Comparison of ENCODE assay signal across 12 cellular contexts in the genomic region with DNA sequence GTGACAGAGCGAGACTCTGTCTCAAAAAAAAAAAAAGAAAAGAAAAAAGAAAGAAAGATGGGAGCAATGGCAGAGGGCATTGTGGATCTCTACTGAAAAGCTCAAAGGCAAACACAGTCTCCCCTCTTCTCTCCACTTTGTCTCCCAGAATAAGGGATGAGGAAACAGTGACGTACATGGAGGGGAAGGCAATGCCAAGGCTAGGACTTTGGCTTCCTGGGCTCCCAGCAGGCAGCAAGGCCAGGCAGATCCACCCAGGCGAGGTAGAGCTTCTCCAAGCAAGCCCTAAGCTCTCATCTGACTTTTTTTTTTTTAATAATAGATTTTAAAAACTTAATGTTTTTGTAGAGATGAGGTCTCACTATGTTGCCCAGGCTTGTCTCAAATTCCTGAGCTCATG. TPM values are rescaled to one million over a fixed set of nuclear protein-coding genes. Genes with fewer than 3 reads are reported as not detected.
DNase-seq lines count a peak whose midpoint lies in the region; ATAC-seq and TF ChIP-seq lines count a peak whose summit lies in the region.
"Had no signal": no experiment of that assay in that cellular context is flagged by ENCODE, and none has a peak within 500 bp of the region (broad histone marks: within the 10 kb centered on the region; RNA-seq: fewer than 3 reads in every experiment).

No MANE protein-coding gene starts in this region.

- H3K9me3 Mint-ChIP-seq in activated CD4-positive, alpha-beta memory T cell treated with anti-CD3 and anti-CD28 coated beads for 36 hours = no peaks in the 10 kb centered on the region
- no peaks in the 10 kb centered on the region for H3K9me3 Mint-ChIP-seq in stimulated activated memory B cell treated with anti-CD40 and anti-IgM and Interleukin-4, amounts not matched to agents 10 μg/mL and 1 μg/mL and 100 μg/mL, for 72 hours

- TF ChIP-seq CTCF in IMR-90 (conservative IDR thresholded peaks at IDR 0.05; ENCODE audit: low read depth, low read length) (no peak), esophagus muscularis mucosa (IDR thresholded peaks at IDR 0.05) (no peak), brain microvascular endothelial cell (IDR thresholded peaks at IDR 0.05; ENCODE audit: low read depth, low read length, missing control alignments) (no peak)

- H3K23ac ChIP-seq in IMR-90 (ENCODE audit: low read depth, low read length) = 0 out of 2 replicates have a peak overlapping the region, but pooled peaks have one; percentile 54

- no CpG with 5 or more reads among the region's 3 CpGs for WGBS in IMR-90 (ENCODE audit: extremely low coverage in 2 of 2, insufficient read length in 1 of 2), 2 experiments
- 46% methylated on average over 3 of the region's 3 CpGs for WGBS in esophagus muscularis mucosa

- no peak for TF ChIP-seq EP300 in esophagus muscularis mucosa (IDR thresholded peaks at IDR 0.05)

- no peak overlapping the region for H2BK20ac ChIP-seq in IMR-90 (ENCODE audit: low read depth, low read length)

- peaks cover 55% of the 10 kb centered on the region for H3K9me1 ChIP-seq in IMR-90 (ENCODE audit: insufficient read depth, low read length)

- H3K36me3 Mint-ChIP-seq in activated CD4-positive, alpha-beta memory T cell treated with anti-CD3 and anti-CD28 coated beads for 36 hours = peaks cover 55% of the 10 kb centered on the region
- H3K36me3 Mint-ChIP-seq in stimulated activated memory B cell treated with anti-CD40 and anti-IgM and Interleukin-4, amounts not matched to agents 10 μg/mL and 1 μg/mL and 100 μg/mL, for 72 hours = peaks cover 67% of the 10 kb centered on the region

- intact Hi-C loops in IMR-90 (cut with micrococcal nuclease) = no loop called here
- intact Hi-C loops in activated CD4-positive, alpha-beta memory T cell treated with anti-CD3 and anti-CD28 coated beads for 36 hours (cut with micrococcal nuclease) = no loop called here
- intact Hi-C loops in esophagus muscularis mucosa (cut with DNase I) = no loop called here

- peaks cover 33% of the 10 kb centered on the region for H3K36me3 ChIP-seq in IMR-90 (ENCODE audit: control insufficient read depth, insufficient read depth, low read length)
- H3K36me3 ChIP-seq in esophagus muscularis mucosa = peaks cover 0 to 25% (median 10%) of the 10 kb centered on the region in 4 donors
- H3K36me3 ChIP-seq in brain microvascular endothelial cell (replicated peaks) = peaks cover 15% of the 10 kb centered on the region

- H3K27me3 ChIP-seq in IMR-90 (ENCODE audit: control insufficient read depth, insufficient read depth, low read length) = no peaks in the 10 kb centered on the region
- no peaks in the 10 kb centered on the region for H3K27me3 ChIP-seq in esophagus muscularis mucosa
- no peaks in the 10 kb centered on the region for H3K27me3 ChIP-seq in brain microvascular endothelial cell (replicated peaks)
- H3K27me3 ChIP-seq: SJCRH30 had no signal

- no peak overlapping the region for H2BK120ac ChIP-seq in IMR-90 (ENCODE audit: low read depth, low read length)

- no peak overlapping the region for H3K4ac ChIP-seq in IMR-90 (ENCODE audit: low read depth, low read length)

- H4K20me1 ChIP-seq in IMR-90 (ENCODE audit: insufficient read depth, low read length) = peaks cover 88% of the 10 kb centered on the region

- H3K27me3 Mint-ChIP-seq in activated CD4-positive, alpha-beta memory T cell treated with anti-CD3 and anti-CD28 coated beads for 36 hours = no peaks in the 10 kb centered on the region
- H3K27me3 Mint-ChIP-seq in stimulated activated memory B cell treated with anti-CD40 and anti-IgM and Interleukin-4, amounts not matched to agents 10 μg/mL and 1 μg/mL and 100 μg/mL, for 72 hours = no peaks in the 10 kb centered on the region

- no peak overlapping the region for H3K56ac ChIP-seq in IMR-90 (ENCODE audit: extremely low read depth, insufficient read depth, low read length)

- no peak overlapping the region for H2AFZ ChIP-seq in IMR-90 (replicated peaks; ENCODE audit: low read length, poor library complexity)

- no TSS peak for BruUV-seq in IMR-90 (replicated peaks; lab: Mats Ljungman, UMichigan)

- TF ChIP-seq RAD21 in IMR-90 (IDR thresholded peaks at IDR 0.05; ENCODE audit: low read length) = no peak

- H3K9me3 ChIP-seq in IMR-90 (ENCODE audit: control insufficient read depth, insufficient read depth, low read length) (no peaks in the 10 kb centered on the region), esophagus muscularis mucosa (no peaks in the 10 kb centered on the region)
- H3K9me3 ChIP-seq: SJCRH30 had no signal

- no peak overlapping the region for H4K8ac ChIP-seq in IMR-90 (ENCODE audit: low read depth in 2 of 2, low read length in 2 of 2)

- no peak overlapping the region for H3K9ac ChIP-seq in IMR-90 (ENCODE audit: low read depth, low read length)

- dilution Hi-C loops in IMR-90 (cut with HindIII; ENCODE audit: low sequenced_read_pairs, unreplicated experiment) = no loop called here

- no peak overlapping the region for H2BK5ac ChIP-seq in IMR-90 (ENCODE audit: low read depth, low read length, poor library complexity, severe bottlenecking)

- H2BK15ac ChIP-seq in IMR-90 (ENCODE audit: low read depth, low read length) = no peak overlapping the region

- H2AK5ac ChIP-seq in IMR-90 (ENCODE audit: low read depth, low read length) = peak overlapping the region; percentile 54; the same call in 1 of the 2 replicates

- no peak overlapping the region for H3K4me2 ChIP-seq in IMR-90 (ENCODE audit: low read depth, low read length)

- peaks cover 49% of the 10 kb centered on the region for H3K4me1 ChIP-seq in IMR-90 (ENCODE audit: control insufficient read depth, insufficient read depth, low read length)
- H3K4me1 ChIP-seq in esophagus muscularis mucosa = peaks cover 79 to 91% (median 89%) of the 10 kb centered on the region in 4 donors

- H3K27ac Mint-ChIP-seq in activated CD4-positive, alpha-beta memory T cell treated with anti-CD3 and anti-CD28 coated beads for 36 hours = peak overlapping the region; percentile 87
- peak overlapping the region; percentile 93 for H3K27ac Mint-ChIP-seq in stimulated activated memory B cell treated with anti-CD40 and anti-IgM and Interleukin-4, amounts not matched to agents 10 μg/mL and 1 μg/mL and 100 μg/mL, for 72 hours

- in situ Hi-C loops in IMR-90 (cut with MboI; ENCODE audit: low sequenced_read_pairs) = no loop called here
- in situ Hi-C loops in brain microvascular endothelial cell (cut with HindIII; ENCODE audit: low pct_ligation_motif_present, low sequenced_read_pairs) = no loop called here

- DNase-seq in IMR-90 (no peak), esophagus muscularis mucosa (ENCODE audit: extremely low spot score) (no peak), islet precursor cell (no peak), brain microvascular endothelial cell (no peak)
- no peak for DNase-seq in activated CD4-positive, alpha-beta memory T cell treated with anti-CD3 and anti-CD28 coated beads for 36 hours
- DNase-seq: DMS79 treated with DMSO at 0.1 percent for 48 hours, SJCRH30 had no signal

- H3K18ac ChIP-seq in IMR-90 (ENCODE audit: low read depth, low read length) = no peak overlapping the region

- CTCF ChIA-PET in IMR-90 (lab: Yijun Ruan, JAX) = interaction anchor here (0.7 to 1.6 kb wide), 2 partner anchors 11 to 17 kb away, joined by 4 read pairs; no protein-coding TSS in a partner anchor
- CTCF ChIA-PET in activated CD4-positive, alpha-beta memory T cell treated with anti-CD3 and anti-CD28 coated beads for 36 hours (lab: Charles Lee) = interaction anchor here (1.0 to 2.7 kb wide), 5 partner anchors 11 to 93 kb away, joined by 3 to 8 read pairs (median 7); no protein-coding TSS in a partner anchor

- H4K91ac ChIP-seq in IMR-90 (ENCODE audit: insufficient read depth, low read depth, low read length) = no peak overlapping the region

- no peak overlapping the region for H3K4me3 Mint-ChIP-seq in activated CD4-positive, alpha-beta memory T cell treated with anti-CD3 and anti-CD28 coated beads for 36 hours
- H3K4me3 Mint-ChIP-seq in stimulated activated memory B cell treated with anti-CD40 and anti-IgM and Interleukin-4, amounts not matched to agents 10 μg/mL and 1 μg/mL and 100 μg/mL, for 72 hours = no peak overlapping the region

- peaks cover 15 to 74% of the 10 kb centered on the region in 2 experiments; a peak in 3 of 4 replicates for H3K79me1 ChIP-seq in IMR-90 (ENCODE audit: low read depth in 1 of 2, low read length in 2 of 2)

- peak overlapping the region; percentile 29; the same call in 1 of the 2 replicates for H3K27ac ChIP-seq in IMR-90 (ENCODE audit: insufficient read depth, low read length)
- peak overlapping the region; percentile 97 for H3K27ac ChIP-seq in esophagus muscularis mucosa (replicated peaks in 1 of 4)
- no peak overlapping the region for H3K27ac ChIP-seq in brain microvascular endothelial cell
- H3K27ac ChIP-seq: SJCRH30 had no signal

- H3K4me1 Mint-ChIP-seq in activated CD4-positive, alpha-beta memory T cell treated with anti-CD3 and anti-CD28 coated beads for 36 hours (ENCODE audit: low read depth) = peaks cover 73% of the 10 kb centered on the region
- H3K4me1 Mint-ChIP-seq in stimulated activated memory B cell treated with anti-CD40 and anti-IgM and Interleukin-4, amounts not matched to agents 10 μg/mL and 1 μg/mL and 100 μg/mL, for 72 hours = peaks cover 84% of the 10 kb centered on the region

- no peak overlapping the region for H3K4me3 ChIP-seq in IMR-90 (ENCODE audit: insufficient read depth, low read depth, low read length)
- no peak overlapping the region for H3K4me3 ChIP-seq in esophagus muscularis mucosa
- H3K4me3 ChIP-seq in brain microvascular endothelial cell (ENCODE audit: low read depth, low read length) = no peak overlapping the region
- H3K4me3 ChIP-seq: SJCRH30 had no signal

- H4K5ac ChIP-seq in IMR-90 (ENCODE audit: low read depth, low read length) = no peak overlapping the region

- POLR2A ChIA-PET in IMR-90 (lab: Charles Lee; ENCODE audit: unreplicated experiment) = no interaction called here
- POLR2A ChIA-PET in activated CD4-positive, alpha-beta memory T cell treated with anti-CD3 and anti-CD28 coated beads for 36 hours (lab: Charles Lee) = interaction anchor here (0.6 kb wide), 1 partner anchor 12 kb away, joined by 3 read pairs; no protein-coding TSS in a partner anchor

- TF ChIP-seq POLR2A in IMR-90 (IDR thresholded peaks at IDR 0.05; ENCODE audit: low read depth, low read length) = no peak
- TF ChIP-seq POLR2A in esophagus muscularis mucosa (IDR thresholded peaks at IDR 0.05; ENCODE audit: low read depth) = no peak

- no peak overlapping the region for H3K14ac ChIP-seq in IMR-90 (replicated peaks; ENCODE audit: low read depth, low read length)

- ATAC-seq in IMR-90 (ENCODE audit: low read depth) = no peak
- ATAC-seq in stimulated activated memory B cell treated with anti-CD40 and anti-IgM and Interleukin-4, amounts not matched to agents 10 μg/mL and 1 μg/mL and 100 μg/mL, for 72 hours = no peak
- ATAC-seq in GM21619 (IDR thresholded peaks at IDR 0.05; ENCODE audit: unreplicated experiment) = no peak
- ATAC-seq: HepG2 had no signal

- no peak overlapping the region for H2AK9ac ChIP-seq in IMR-90 (replicated peaks; ENCODE audit: low read depth, low read length, poor library complexity)

RNA-seq across cellular contexts. Expression of a gene that starts 4.6 kb away (rescaled TPM):
- total RNA-seq in IMR-90 (2012; rRNA removed) (81.4 and 91.8 TPM in 2 replicates), esophagus muscularis mucosa (100 to 1,000 TPM in 2 of 4 donors, 10 to 100 TPM in 2; 54.0 to 130 (median 91.8) TPM)
- polyA plus RNA-seq in IMR-90 (2012; rRNA removed) = 101 and 117 TPM in 2 replicates
- 64.3 and 78.0 TPM in 2 replicates for polyA plus RNA-seq in IMR-90 (2012; cell fraction: cytosol; rRNA removed)
- 272 and 424 TPM in 2 replicates for polyA plus RNA-seq in IMR-90 (2012; cell fraction: nucleus; rRNA removed; ENCODE audit: low replicate concordance)
- 100 to 1,000 TPM; 165 to 174 TPM for total RNA-seq in activated CD4-positive, alpha-beta memory T cell treated with anti-CD3 and anti-CD28 coated beads for 36 hours

RNA-seq across cellular contexts. Expression of a gene that starts 32.3 kb away (rescaled TPM):
- total RNA-seq in IMR-90 (2012; rRNA removed) (not detected in 2 replicates), esophagus muscularis mucosa (not detected)
- polyA plus RNA-seq in IMR-90 (2012; rRNA removed) = not detected in 2 replicates
- polyA plus RNA-seq in IMR-90 (2012; cell fraction: cytosol; rRNA removed) = not detected in 2 replicates
- 0.07 TPM in 1 of 2 replicates, not detected in the other for polyA plus RNA-seq in IMR-90 (2012; cell fraction: nucleus; rRNA removed; ENCODE audit: low replicate concordance)
- not detected for total RNA-seq in activated CD4-positive, alpha-beta memory T cell treated with anti-CD3 and anti-CD28 coated beads for 36 hours
- total RNA-seq: bronchial epithelial cell, liver had no signal
- polyA plus RNA-seq: liver had no signal

RNA-seq across cellular contexts. Expression of a gene that starts 39.5 kb away (rescaled TPM):
- total RNA-seq in IMR-90 (2012; rRNA removed) = 22.5 and 28.0 TPM in 2 replicates
- polyA plus RNA-seq in IMR-90 (2012; rRNA removed) = 23.4 and 29.9 TPM in 2 replicates
- polyA plus RNA-seq in IMR-90 (2012; cell fraction: cytosol; rRNA removed) = 9.3 and 11.6 TPM in 2 replicates
- polyA plus RNA-seq in IMR-90 (2012; cell fraction: nucleus; rRNA removed; ENCODE audit: low replicate concordance) = 59.4 and 172 TPM in 2 replicates
- total RNA-seq in activated CD4-positive, alpha-beta memory T cell treated with anti-CD3 and anti-CD28 coated beads for 36 hours = 10 to 100 TPM; 66.1 to 70.2 TPM
- total RNA-seq in esophagus muscularis mucosa = 10 to 100 TPM; 25.8 to 41.5 (median 29.2) TPM

RNA-seq across cellular contexts. Expression of a gene that starts 47.0 kb away (rescaled TPM):
- total RNA-seq in IMR-90 (2012; rRNA removed) (553 and 927 TPM in 2 replicates), esophagus muscularis mucosa (100 to 1,000 TPM; 118 to 229 (median 137) TPM)
- polyA plus RNA-seq in IMR-90 (2012; rRNA removed) = 952 and 1,264 TPM in 2 replicates
- 935 and 1,213 TPM in 2 replicates for polyA plus RNA-seq in IMR-90 (2012; cell fraction: cytosol; rRNA removed)
- 229 and 499 TPM in 2 replicates for polyA plus RNA-seq in IMR-90 (2012; cell fraction: nucleus; rRNA removed; ENCODE audit: low replicate concordance)
- total RNA-seq in activated CD4-positive, alpha-beta memory T cell treated with anti-CD3 and anti-CD28 coated beads for 36 hours = 100 to 1,000 TPM; 171 to 175 TPM
